ENCODE assay signal across 8 cellular contexts in genomic region chr2:38750793-38751042, GRCh38. TPM values are rescaled to one million over a fixed set of nuclear protein-coding genes. Genes with fewer than 3 reads are reported as not detected.
DNase-seq lines count a peak whose midpoint lies in the region; ATAC-seq and TF ChIP-seq lines count a peak whose summit lies in the region.

No MANE protein-coding gene starts in this region.

- POLR2A ChIA-PET in OCI-LY7 (lab: Charles Lee) = interaction anchor here (0.6 to 3.8 kb wide), 26 partner anchors 10 to 1402 kb away, joined by 3 to 36 read pairs (median 6); partner anchors contain the start of gene GEMIN6

- no peaks in the 10 kb centered on the region for H3K9me2 ChIP-seq in OCI-LY7 (ENCODE audit: insufficient read depth, low read length)

- H3K4me3 ChIP-seq in OCI-LY7 (ENCODE audit: low read depth, low read length, poor library complexity, severe bottlenecking) (peak overlapping the region; percentile 88), thyroid gland (replicated peaks in 1 of 3) (peak overlapping the region; percentile 60 to 93 (median 92))

- H4K20me1 ChIP-seq in OCI-LY7 (ENCODE audit: insufficient read depth, low read length) = peaks cover 42% of the 10 kb centered on the region

- ATAC-seq in GM19043 (IDR thresholded peaks at IDR 0.05; ENCODE audit: low read depth, unreplicated experiment) (peak; percentile 32), HG03196 (IDR thresholded peaks at IDR 0.05; ENCODE audit: unreplicated experiment) (peak; percentile 38), omental fat pad (ENCODE audit: low FRiP score) (peak; percentile 35)

- peaks cover 65% of the 10 kb centered on the region for H3K79me2 ChIP-seq in OCI-LY7 (ENCODE audit: insufficient read depth, low read depth, low read length)

- no peaks in the 10 kb centered on the region for H3K27me3 ChIP-seq in thyroid gland

- H3K36me3 ChIP-seq in OCI-LY7 (ENCODE audit: insufficient read depth, low read length) (peaks cover 54% of the 10 kb centered on the region), thyroid gland (peaks cover 33 to 37% of the 10 kb centered on the region in 2 donors)

- TF ChIP-seq CTCF in OCI-LY7 (conservative IDR thresholded peaks at IDR 0.05; ENCODE audit: low read length) (no peak), omental fat pad (IDR thresholded peaks at IDR 0.05) (no peak), thyroid gland (IDR thresholded peaks at IDR 0.05) (no peak)

- WGBS in thyroid gland, 2 donors = 1% methylated on average over 13 to 18 of the region's 21 CpGs

- H3K4me2 ChIP-seq in OCI-LY7 (ENCODE audit: low read length) = peak overlapping the region; percentile 79

- CTCF ChIA-PET in OCI-LY7 (lab: Charles Lee; ENCODE audit: unreplicated experiment) = interaction anchor here (1.1 kb wide), 1 partner anchor 169 kb away, joined by 3 read pairs; no protein-coding TSS in a partner anchor

- H3K9me3 ChIP-seq in OCI-LY7 (ENCODE audit: low read length) = no peaks in the 10 kb centered on the region
- no peaks in the 10 kb centered on the region for H3K9me3 ChIP-seq in thyroid gland

- in situ Hi-C loops in ACHN (cut with HindIII; ENCODE audit: low pct_ligation_motif_present, low pct_unique_long_range_greater_than_20kb, low sequenced_read_pairs) = no loop called here

- TF ChIP-seq POLR2A in thyroid gland (IDR thresholded peaks at IDR 0.05) = no peak

- no peak overlapping the region for H2AFZ ChIP-seq in OCI-LY7 (ENCODE audit: low read length)

- H3K27ac ChIP-seq in OCI-LY7 (ENCODE audit: low read depth, low read length, poor library complexity, severe bottlenecking) = peak overlapping the region; percentile 80
- H3K27ac ChIP-seq in thyroid gland = peak overlapping the region; percentile 98 to 100 (median 99)

- DNase-seq in ACHN (peak; percentile 60), OCI-LY7 (ENCODE audit: low spot score) (peak; percentile 83), activated gamma-delta T cell (lab: John Stamatoyannopoulos, UW) (peak; percentile 56), glomerular visceral epithelial cell (ENCODE audit: extremely low spot score) (peak; percentile 58), omental fat pad (ENCODE audit: low spot score) (peak; percentile 31), thyroid gland (peak; percentile 61 to 64)

- BruUV-seq in OCI-LY7 (replicated peaks; lab: Mats Ljungman, UMichigan) = no TSS peak

- intact Hi-C loops in OCI-LY7 (cut with micrococcal nuclease; ENCODE audit: unreplicated experiment) (loop anchor here (5.0 kb wide), 1 partner anchor 372 kb away; the partner anchor contains the start of gene SOS1), thyroid gland (cut with DNase I) (no loop called here)

- H3K4me1 ChIP-seq in OCI-LY7 (ENCODE audit: insufficient read depth, low read length, poor library complexity, severe bottlenecking) (peaks cover 56% of the 10 kb centered on the region), thyroid gland (peaks cover 9 to 20% of the 10 kb centered on the region in 2 donors)

RNA-seq across cellular contexts. Expression of gene SRSF7, which starts 0.4 kb away (rescaled TPM):
- 316 and 337 TPM in 2 replicates for total RNA-seq in OCI-LY7 (2014; rRNA removed; shearing (Covaris generic))
- 278 and 320 TPM in 2 replicates for total RNA-seq in OCI-LY7 (2022)
- 100 to 1,000 TPM; 105 to 234 (median 129) TPM for total RNA-seq in omental fat pad
- 100 to 1,000 TPM in 3 of 4 donors, 10 to 100 TPM in 1; 80.8 to 121 (median 117) TPM for total RNA-seq in thyroid gland

RNA-seq across cellular contexts. Expression of gene GEMIN6, which starts 27.3 kb away (rescaled TPM):
- total RNA-seq in OCI-LY7 (2014; rRNA removed; shearing (Covaris generic)) = 11.7 and 16.5 TPM in 2 replicates
- 26.0 and 26.6 TPM in 2 replicates for total RNA-seq in OCI-LY7 (2022)
- 1 to 10 TPM; 4.1 to 6.6 (median 5.4) TPM for total RNA-seq in omental fat pad
- total RNA-seq in thyroid gland = 10 to 100 TPM in 1 of 4 donors, 1 to 10 TPM in 3; 6.6 to 12.1 (median 9.1) TPM

Comparison
In these comparisons a context has a peak if more than half of its experiments do, and no peak if none do; other contexts are left out.
1. Peak in every context shown above with its lines: DNase-seq, ATAC-seq, H3K4me3 ChIP-seq and H3K27ac ChIP-seq.
2. DNase-seq: peak in every context shown above with its lines; median percentile 83 in OCI-LY7; 62 in thyroid gland; 60 in ACHN; 58 in glomerular visceral epithelial cell; 56 in activated gamma-delta T cell; 31 in omental fat pad.